In genomic region chr14:105019861-105020814, GRCh38 we compare ENCODE assay signal across 9 cellular contexts. TPM values are rescaled to one million over a fixed set of nuclear protein-coding genes. Genes with fewer than 3 reads are reported as not detected.
DNase-seq lines count a peak whose midpoint lies in the region; ATAC-seq lines count a peak whose summit lies in the region.
"Had no signal": no experiment of that assay in that cellular context is flagged by ENCODE, and none has a peak within 500 bp of the region (broad histone marks: within the 10 kb centered on the region; RNA-seq: fewer than 3 reads in every experiment).

No MANE protein-coding gene starts in this region.

- peak; percentile 19 for ATAC-seq in GM19438 (IDR thresholded peaks at IDR 0.05; ENCODE audit: low read depth, unreplicated experiment)
- peak; percentile 9 for ATAC-seq in HG03521 (IDR thresholded peaks at IDR 0.05; ENCODE audit: unreplicated experiment)
- ATAC-seq in stimulated activated effector memory CD8-positive, alpha-beta T cell treated with anti-CD3 and anti-CD28 coated beads, Interleukin-12 subunit alpha, Interleukin-12 subunit beta, amount 100 ng/mL, for 72 hours: peak; percentile 41

- peaks cover 56% of the 10 kb centered on the region for H4K20me1 ChIP-seq in BLaER1

- peak overlapping the region; percentile 92 for H3K4me2 ChIP-seq in BLaER1

- H3K36me3 ChIP-seq in BLaER1 (peaks cover 31% of the 10 kb centered on the region), mucosa of stomach (ENCODE audit: control insufficient read depth, insufficient read depth, low read length) (no peaks in the 10 kb centered on the region)

- H3K27ac ChIP-seq in BLaER1: peak overlapping the region; percentile 98

- H3K4me1 Mint-ChIP-seq in stimulated activated effector memory CD8-positive, alpha-beta T cell treated with anti-CD3 and anti-CD28 coated beads, Interleukin-12 subunit alpha, Interleukin-12 subunit beta, amount 100 ng/mL, for 72 hours: peaks cover 78% of the 10 kb centered on the region

- peaks cover 53% of the 10 kb centered on the region for H3K36me3 Mint-ChIP-seq in stimulated activated effector memory CD8-positive, alpha-beta T cell treated with anti-CD3 and anti-CD28 coated beads, Interleukin-12 subunit alpha, Interleukin-12 subunit beta, amount 100 ng/mL, for 72 hours

- no peaks in the 10 kb centered on the region for H3K9me3 Mint-ChIP-seq in stimulated activated effector memory CD8-positive, alpha-beta T cell treated with anti-CD3 and anti-CD28 coated beads, Interleukin-12 subunit alpha, Interleukin-12 subunit beta, amount 100 ng/mL, for 72 hours

- peak overlapping the region; percentile 83 for H3K4me3 ChIP-seq in BLaER1
- H3K4me3 ChIP-seq in mucosa of stomach (ENCODE audit: low read length): peak overlapping the region; percentile 2

- H3K27ac Mint-ChIP-seq in stimulated activated effector memory CD8-positive, alpha-beta T cell treated with anti-CD3 and anti-CD28 coated beads, Interleukin-12 subunit alpha, Interleukin-12 subunit beta, amount 100 ng/mL, for 72 hours: peak overlapping the region; percentile 84

- H3K4me3 Mint-ChIP-seq in stimulated activated effector memory CD8-positive, alpha-beta T cell treated with anti-CD3 and anti-CD28 coated beads, Interleukin-12 subunit alpha, Interleukin-12 subunit beta, amount 100 ng/mL, for 72 hours: peak overlapping the region; percentile 97

- H3K9ac ChIP-seq in BLaER1: peak overlapping the region; percentile 98
- H3K9ac ChIP-seq in mucosa of stomach (ENCODE audit: low read length): peak overlapping the region; percentile 60

- H3K9me3 ChIP-seq in BLaER1 (no peaks in the 10 kb centered on the region), mucosa of stomach (ENCODE audit: control insufficient read depth, low read length) (no peaks in the 10 kb centered on the region)

- H3K27me3 ChIP-seq in BLaER1 (no peaks in the 10 kb centered on the region), mucosa of stomach (ENCODE audit: control insufficient read depth, insufficient read depth, low read length) (no peaks in the 10 kb centered on the region)

- peak; percentile 66 for DNase-seq in activated CD4-positive, CD25-positive, alpha-beta regulatory T cell treated with anti-CD3 and anti-CD28 coated beads, Interleukin-2, amount 50 U/mL, for 72 hours
- peak; percentile 65 for DNase-seq in dermis blood vessel endothelial cell
- peak; percentile 49 to 84 for DNase-seq in stimulated activated effector memory CD8-positive, alpha-beta T cell treated with anti-CD3 and anti-CD28 coated beads, Interleukin-12 subunit alpha, Interleukin-12 subunit beta, amount 100 ng/mL, for 72 hours (ENCODE audit: low spot score in 2 of 2)
- no peak for DNase-seq in COLO829 (ENCODE audit: low spot score)

- H3K4me1 ChIP-seq in BLaER1 (peaks cover 87% of the 10 kb centered on the region), mucosa of stomach (ENCODE audit: control insufficient read depth, insufficient read depth, low read length) (peaks cover 16% of the 10 kb centered on the region)

RNA-seq across cellular contexts. Expression of gene CDCA4, which starts 0.7 kb away (rescaled TPM):
- total RNA-seq in dermis blood vessel endothelial cell: 29.8 and 41.1 TPM in 2 replicates

RNA-seq across cellular contexts. Expression of gene CLBA1, which starts 34.5 kb away (rescaled TPM):
- total RNA-seq in dermis blood vessel endothelial cell: 3.7 and 4.6 TPM in 2 replicates

RNA-seq across cellular contexts. Expression of gene AHNAK2, which starts 42.0 kb away (rescaled TPM):
- 24.5 and 40.5 TPM in 2 replicates for total RNA-seq in dermis blood vessel endothelial cell

RNA-seq across cellular contexts. Expression of gene GPR132, which starts 45.1 kb away (rescaled TPM):
- 0.09 and 0.85 TPM in 2 replicates for total RNA-seq in dermis blood vessel endothelial cell
- total RNA-seq: LHCN-M2 had no signal
